ENCODE assay signal across 9 cellular contexts in the genomic region with DNA sequence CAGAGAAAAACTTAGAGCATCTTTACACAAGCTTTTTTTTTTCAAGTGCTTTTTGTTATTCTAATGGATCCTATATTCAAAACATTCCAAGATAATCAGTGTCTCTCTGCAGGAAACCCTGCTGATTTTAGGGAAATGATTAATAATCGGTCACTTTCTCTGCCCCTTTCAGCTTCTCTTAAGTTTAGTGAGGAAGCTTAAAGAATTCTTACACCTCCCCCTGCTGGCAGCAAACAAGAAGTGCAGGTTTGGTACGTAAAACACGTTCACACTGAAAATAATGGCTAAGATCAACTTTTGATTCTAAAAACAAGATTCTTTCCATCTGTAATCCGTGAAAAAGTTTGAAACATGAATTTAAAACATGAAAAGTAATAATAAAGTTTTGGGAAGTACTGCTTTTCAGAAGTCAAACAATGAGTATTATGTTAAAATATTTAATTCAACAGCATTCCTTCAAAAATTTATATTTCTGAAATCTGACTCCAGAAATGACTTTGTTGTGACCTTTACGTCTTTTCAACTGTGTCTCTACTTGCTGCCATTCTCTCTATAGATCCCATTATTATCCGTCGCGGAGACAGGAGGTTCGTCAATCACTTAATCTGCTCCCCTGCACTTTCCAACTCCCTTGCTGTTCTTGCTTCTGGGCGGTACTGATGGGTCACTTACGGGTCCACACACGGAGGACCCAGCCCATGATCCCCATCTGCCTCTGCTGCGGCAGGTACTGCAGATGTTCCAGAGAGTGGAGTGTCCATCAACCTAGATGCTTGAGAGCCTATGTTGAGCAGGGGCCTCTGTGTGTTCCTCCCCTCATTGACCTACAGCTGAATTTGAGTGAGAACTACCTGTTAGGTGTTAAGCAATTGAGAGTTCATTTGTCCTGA.
A peak's percentile ranks its signal among the peaks of the same experiment; 100 is the strongest.
DNase-seq lines count a peak whose midpoint lies in the region; ATAC-seq, FAIRE-seq and TF ChIP-seq lines count a peak whose summit lies in the region.
"Had no signal": no experiment of that assay in that cellular context is flagged by ENCODE, and none has a peak within 500 bp of the region (broad histone marks: within the 10 kb centered on the region; RNA-seq: fewer than 3 reads in every experiment).

No MANE protein-coding gene starts in this region.

- POLR2A ChIA-PET in PC-3 (lab: Charles Lee; ENCODE audit: unreplicated experiment), result no interaction called here

- H3K4me2 ChIP-seq in PC-3 (ENCODE audit: low read length), result peak overlapping the region; percentile 39; the same call in 1 of the 2 replicates

- no peaks in the 10 kb centered on the region for H3K79me2 ChIP-seq in PC-3 (ENCODE audit: low read length)

- BruUV-seq in PC-3 (replicated peaks; lab: Mats Ljungman, UMichigan), result no TSS peak

- H3K4me3 Mint-ChIP-seq in brain, result peak overlapping the region in 2 of 5 experiments; percentile 6

- H3K27me3 ChIP-seq in PC-3 (ENCODE audit: low read length), result no peaks in the 10 kb centered on the region

- H3K4me1 Mint-ChIP-seq in brain, result peaks cover 13% of the 10 kb centered on the region

- intact Hi-C loops in PC-3 (cut with micrococcal nuclease), result loop anchor here (1.0 kb wide), 2 partner anchors 311 to 342 kb away; no protein-coding TSS in a partner anchor

- no peaks in the 10 kb centered on the region; the same call in 1 of the 2 replicates for H3K36me3 ChIP-seq in PC-3 (ENCODE audit: low read depth, low read length)

- peaks cover 6% of the 10 kb centered on the region for H3K27me3 Mint-ChIP-seq in brain

- H3K4me1 ChIP-seq in PC-3 (ENCODE audit: insufficient read depth, low read length), result no peaks in the 10 kb centered on the region

- peaks cover 0 to 6% (median 3%) of the 10 kb centered on the region in 5 experiments for H3K9me3 Mint-ChIP-seq in brain

- no peaks in the 10 kb centered on the region for H3K9me3 ChIP-seq in PC-3 (ENCODE audit: low read length)

- ATAC-seq in PC-3 (peak; percentile 42; the same call in 1 of the 2 replicates), HG02840 (IDR thresholded peaks at IDR 0.05; ENCODE audit: low FRiP score, unreplicated experiment) (no peak)

- DNase-seq in GM18507 (ENCODE audit: extremely low spot score, insufficient read length, low read depth), result no peak
- peak; percentile 3 for DNase-seq in HK-2 (ENCODE audit: unreplicated experiment)
- peak; percentile 64 for DNase-seq in PC-3
- peak; percentile 23 to 33 for DNase-seq in stimulated activated CD4-positive, alpha-beta T cell treated with anti-CD3 and anti-CD28 coated beads, Interleukin-2, amount 100 ng/mL, for 24 hours

- H3K36me3 Mint-ChIP-seq in brain, result no peaks in the 10 kb centered on the region

- peak; percentile 89 for FAIRE-seq in GM18507 (lab: Jason Lieb, UNC)
- peak; percentile 97 for FAIRE-seq in islet of Langerhans (lab: Jason Lieb, UNC)

- H3K27ac ChIP-seq in C4-2B (no peak overlapping the region), PC-3 (ENCODE audit: low read length) (peak overlapping the region; percentile 21; the same call in 1 of the 2 replicates)
- H3K27ac ChIP-seq: skin epidermis had no signal

- TF ChIP-seq CTCF in C4-2B (conservative IDR thresholded peaks at IDR 0.05) (peak; percentile 81), PC-3 (conservative IDR thresholded peaks at IDR 0.05; ENCODE audit: low read depth, low read length) (peak; percentile 82), brain (conservative IDR thresholded peaks at IDR 0.05) (peak; percentile 96 to 97)

- no peaks in the 10 kb centered on the region for H3F3A ChIP-seq in PC-3 (ENCODE audit: low read length, unreplicated experiment)

- CTCF ChIA-PET in PC-3 (lab: Charles Lee), result interaction anchor here (0.6 to 1.1 kb wide), 6 partner anchors 102 to 1203 kb away, joined by 3 to 10 read pairs (median 6); no protein-coding TSS in a partner anchor

- H3K27ac Mint-ChIP-seq in brain, result peak overlapping the region in 3 of 5 experiments; percentile 15 to 78 (median 15)

- no peaks in the 10 kb centered on the region for H4K20me1 ChIP-seq in PC-3 (ENCODE audit: low read length)

- no peak overlapping the region for H3K9ac ChIP-seq in PC-3 (ENCODE audit: low read length)

- H2AFZ ChIP-seq in PC-3 (ENCODE audit: low read length), result peak overlapping the region; percentile 53; the same call in 1 of the 2 replicates

- H3K4me3 ChIP-seq in PC-3 (ENCODE audit: low read length), result no peak overlapping the region
- H3K4me3 ChIP-seq: skin epidermis had no signal

- H3K9me2 ChIP-seq in PC-3 (replicated peaks; ENCODE audit: low read length), result no peaks in the 10 kb centered on the region
